18 cellular contexts compared by ENCODE assay signal in the genomic region with DNA sequence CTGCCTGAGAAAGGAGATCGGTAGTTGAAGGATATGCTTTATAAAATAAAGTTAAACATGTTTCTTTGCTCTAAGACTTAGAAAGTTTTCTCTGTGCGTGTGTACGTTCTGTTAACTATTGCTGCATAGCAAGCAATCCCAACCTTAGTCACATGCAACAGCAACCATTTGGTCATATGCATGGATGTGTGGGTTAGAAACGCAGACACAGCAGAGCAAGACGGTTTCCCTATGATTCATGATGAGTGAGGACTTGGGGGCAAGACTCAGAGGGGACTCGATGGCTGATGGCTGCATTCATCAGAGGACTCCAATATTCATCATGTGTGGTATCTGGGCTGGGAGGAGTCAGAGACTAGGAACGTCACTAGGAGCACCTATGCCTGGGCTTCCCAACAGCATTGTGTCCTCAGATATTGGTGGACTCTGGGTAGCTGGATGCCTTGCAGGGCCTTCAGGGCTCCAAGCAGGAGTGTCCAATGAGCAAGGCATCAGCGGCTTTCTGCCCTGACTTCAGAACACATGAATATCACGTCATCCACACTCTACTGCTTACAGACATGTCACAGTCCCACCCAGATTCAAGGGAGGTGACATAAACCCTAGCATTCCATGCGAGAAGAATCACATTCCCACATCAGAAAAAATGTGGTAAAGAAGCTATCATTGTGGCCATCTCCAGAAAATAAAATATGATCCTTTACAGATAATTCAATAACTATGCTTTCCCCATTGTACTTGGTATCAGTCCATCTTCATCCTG.
DNase-seq lines count a peak whose midpoint lies in the region; ATAC-seq and TF ChIP-seq lines count a peak whose summit lies in the region.
"Had no signal": no experiment of that assay in that cellular context is flagged by ENCODE, and none has a peak within 500 bp of the region (broad histone marks: within the 10 kb centered on the region; RNA-seq: fewer than 3 reads in every experiment).

No MANE protein-coding gene starts in this region.

- H3K9me3 ChIP-seq in SJSA1 (replicated peaks) (no peaks in the 10 kb centered on the region), osteoblast (ENCODE audit: low read depth, low read length) (no peaks in the 10 kb centered on the region)
- no peaks in the 10 kb centered on the region for H3K9me3 ChIP-seq in CD4-positive, alpha-beta memory T cell (ENCODE audit: control insufficient read depth in 1 of 2, low read length in 2 of 2)
- H3K9me3 ChIP-seq: BLaER1 treated with 17β-estradiol and CSF1 and Interleukin-3, amounts not matched to agents 10 nM and 100 nM; SK-N-SH had no signal

- peaks cover 39% of the 10 kb centered on the region for H3K4me1 ChIP-seq in SJSA1 (replicated peaks)
- peaks cover 58% of the 10 kb centered on the region for H3K4me1 ChIP-seq in osteoblast (ENCODE audit: insufficient read depth, low read length)
- H3K4me1 ChIP-seq in CD4-positive, alpha-beta memory T cell (ENCODE audit: insufficient read depth, low read length) = no peaks in the 10 kb centered on the region

- H3K36me3 ChIP-seq in SJSA1 (no peaks in the 10 kb centered on the region), osteoblast (ENCODE audit: insufficient read depth, low read length) (no peaks in the 10 kb centered on the region)
- no peaks in the 10 kb centered on the region for H3K36me3 ChIP-seq in CD4-positive, alpha-beta memory T cell (ENCODE audit: insufficient read depth, low read length)
- H3K36me3 ChIP-seq: BLaER1 treated with 17β-estradiol and CSF1 and Interleukin-3, amounts not matched to agents 10 nM and 100 nM had no signal

- H2AFZ ChIP-seq in osteoblast (ENCODE audit: low read length) = peak overlapping the region; percentile 48

- H3K79me2 ChIP-seq in osteoblast (ENCODE audit: insufficient read depth, low read length) = no peaks in the 10 kb centered on the region

- POLR2A ChIA-PET in activated CD4-positive, alpha-beta T cell treated with anti-CD3 and anti-CD28 coated beads for 36 hours (lab: Charles Lee) = no interaction called here
- POLR2A ChIA-PET in CD4-positive, alpha-beta memory T cell (lab: Charles Lee; ENCODE audit: partially characterized antibody) = no interaction called here

- TF ChIP-seq CTCF in osteoblast (IDR thresholded peaks at IDR 0.05; ENCODE audit: extremely low read depth, low read depth, low read length) = no peak

- H3K27ac ChIP-seq in SJSA1 (peak overlapping the region; percentile 81), osteoblast (ENCODE audit: low read depth, low read length) (peak overlapping the region; percentile 82)
- no peak overlapping the region for H3K27ac ChIP-seq in CD4-positive, alpha-beta memory T cell (ENCODE audit: low read depth, low read length)
- H3K27ac ChIP-seq: BLaER1 treated with 17β-estradiol and CSF1 and Interleukin-3, amounts not matched to agents 10 nM and 100 nM had no signal

- DNase-seq in AG08395 (ENCODE audit: low spot score) (peak; percentile 25), GM04504 (ENCODE audit: low read depth) (peak; percentile 27), SJSA1 (ENCODE audit: low read depth in 1 of 2, low spot score in 2 of 2) (peak; percentile 59 to 71), osteoblast (ENCODE audit: insufficient read length, low spot score, missing footprints) (no peak)
- DNase-seq in activated CD4-positive, alpha-beta T cell treated with anti-CD3 and anti-CD28 coated beads for 36 hours = no peak
- DNase-seq in activated T-cell treated with anti-CD3 and anti-CD28 coated beads, Interleukin-2, amount 50 U/mL, for 48 hours = no peak
- no peak for DNase-seq in CD4-positive, alpha-beta memory T cell
- DNase-seq: 8988T, NCI-H1105, NCI-H1694, NCI-H2227 treated with DMSO at 0.1 percent for 48 hours, NCI-H524 treated with DMSO at 0.1 percent for 48 hours, Right ventricle myocardium superior, SK-N-SH, T-cell had no signal

- H3K4me3 ChIP-seq in SJSA1 = no peak overlapping the region
- no peak overlapping the region for H3K4me3 ChIP-seq in osteoblast (ENCODE audit: insufficient read depth, low read length)
- no peak overlapping the region for H3K4me3 ChIP-seq in CD4-positive, alpha-beta memory T cell (ENCODE audit: low read length in 2 of 2)
- H3K4me3 ChIP-seq: BLaER1 treated with 17β-estradiol and CSF1 and Interleukin-3, amounts not matched to agents 10 nM and 100 nM had no signal

- no peaks in the 10 kb centered on the region for H3K27me3 Mint-ChIP-seq in activated CD4-positive, alpha-beta T cell treated with anti-CD3 and anti-CD28 coated beads for 36 hours
- H3K27me3 Mint-ChIP-seq in CD4-positive, alpha-beta memory T cell = no peaks in the 10 kb centered on the region
- H3K27me3 Mint-ChIP-seq: T-cell had no signal

- H3K36me3 Mint-ChIP-seq in activated CD4-positive, alpha-beta T cell treated with anti-CD3 and anti-CD28 coated beads for 36 hours (ENCODE audit: low read depth) = no peaks in the 10 kb centered on the region
- H3K36me3 Mint-ChIP-seq in CD4-positive, alpha-beta memory T cell = no peaks in the 10 kb centered on the region
- H3K36me3 Mint-ChIP-seq: T-cell had no signal

- no peaks in the 10 kb centered on the region for H3K4me1 Mint-ChIP-seq in activated CD4-positive, alpha-beta T cell treated with anti-CD3 and anti-CD28 coated beads for 36 hours
- H3K4me1 Mint-ChIP-seq in CD4-positive, alpha-beta memory T cell = no peaks in the 10 kb centered on the region
- H3K4me1 Mint-ChIP-seq: T-cell had no signal

- no peaks in the 10 kb centered on the region for H3K27me3 ChIP-seq in SJSA1 (replicated peaks)
- no peaks in the 10 kb centered on the region for H3K27me3 ChIP-seq in osteoblast (ENCODE audit: insufficient read depth, low read length)
- H3K27me3 ChIP-seq in CD4-positive, alpha-beta memory T cell (ENCODE audit: insufficient read depth, low read length) = no peaks in the 10 kb centered on the region
- H3K27me3 ChIP-seq: BLaER1 treated with 17β-estradiol and CSF1 and Interleukin-3, amounts not matched to agents 10 nM and 100 nM had no signal

- CTCF ChIA-PET in activated CD4-positive, alpha-beta T cell treated with anti-CD3 and anti-CD28 coated beads for 36 hours (lab: Charles Lee) = no interaction called here
- CTCF ChIA-PET in CD4-positive, alpha-beta memory T cell (lab: Charles Lee; ENCODE audit: partially characterized antibody) = no interaction called here

- no peak overlapping the region for H3K27ac Mint-ChIP-seq in activated CD4-positive, alpha-beta T cell treated with anti-CD3 and anti-CD28 coated beads for 36 hours
- no peak overlapping the region for H3K27ac Mint-ChIP-seq in CD4-positive, alpha-beta memory T cell
- H3K27ac Mint-ChIP-seq: T-cell had no signal

- no peak overlapping the region for H3K4me2 ChIP-seq in osteoblast (ENCODE audit: insufficient read depth, low read length)
- H3K4me2 ChIP-seq: BLaER1 treated with 17β-estradiol and CSF1 and Interleukin-3, amounts not matched to agents 10 nM and 100 nM; SK-N-SH had no signal

- no peaks in the 10 kb centered on the region for H4K20me1 ChIP-seq in osteoblast (ENCODE audit: insufficient read depth, low read length)
- H4K20me1 ChIP-seq: BLaER1 treated with 17β-estradiol and CSF1 and Interleukin-3, amounts not matched to agents 10 nM and 100 nM had no signal

- no peak overlapping the region for H3K4me3 Mint-ChIP-seq in activated CD4-positive, alpha-beta T cell treated with anti-CD3 and anti-CD28 coated beads for 36 hours
- H3K4me3 Mint-ChIP-seq in CD4-positive, alpha-beta memory T cell = no peak overlapping the region
- H3K4me3 Mint-ChIP-seq: T-cell had no signal

- intact Hi-C loops in activated CD4-positive, alpha-beta T cell treated with anti-CD3 and anti-CD28 coated beads for 36 hours (cut with DNase I, micrococcal nuclease) = no loop called here
- intact Hi-C loops in CD4-positive, alpha-beta memory T cell (cut with micrococcal nuclease) = no loop called here

- ATAC-seq in activated CD4-positive, alpha-beta T cell treated with anti-CD3 and anti-CD28 coated beads for 36 hours = no peak
- no peak for ATAC-seq in GM19395 (IDR thresholded peaks at IDR 0.05; ENCODE audit: unreplicated experiment)
- ATAC-seq: HCT116, T-cell had no signal

- peaks cover 4% of the 10 kb centered on the region for H3K9me3 Mint-ChIP-seq in activated CD4-positive, alpha-beta T cell treated with anti-CD3 and anti-CD28 coated beads for 36 hours (ENCODE audit: low read depth)
- H3K9me3 Mint-ChIP-seq in CD4-positive, alpha-beta memory T cell = peaks cover 0 to 12% (median 4%) of the 10 kb centered on the region in 8 donors

Comparison
In these comparisons a context has a peak if more than half of its experiments do, and no peak if none do; other contexts are left out.
1. DNase-seq: peak in AG08395 (single experiment), GM04504 (single experiment) and SJSA1 (2 of 2); none in osteoblast (single experiment), activated CD4-positive, alpha-beta T cell treated with anti-CD3 and anti-CD28 coated beads for 36 hours (single experiment), activated T-cell treated with anti-CD3 and anti-CD28 coated beads, Interleukin-2, amount 50 U/mL, for 48 hours (0 of 2) and CD4-positive, alpha-beta memory T cell (0 of 5).